Comparison of ENCODE assay signal across 30 cellular contexts in genomic region chr2:47109680-47110079, GRCh38. TPM values are rescaled to one million over a fixed set of nuclear protein-coding genes. Genes with fewer than 3 reads are reported as not detected.
"Had no signal": no experiment of that assay in that cellular context is flagged by ENCODE, and none has a peak within 500 bp of the region (broad histone marks: within the 10 kb centered on the region; RNA-seq: fewer than 3 reads in every experiment).

No MANE protein-coding gene starts in this region.

- ATAC-seq: activated CD4-positive, CD25-positive, alpha-beta regulatory T cell treated with anti-CD3 and anti-CD28 coated beads, Interleukin-2, amount 50 U/mL, for 24 hours; activated CD8-positive, alpha-beta T cell treated with anti-CD3 and anti-CD28 coated beads for 36 hours; activated T-cell treated with anti-CD3 and anti-CD28 coated beads, Interleukin-2, amount 50 U/mL, for 4 hours; activated T-helper 17 cell treated with anti-CD3 and anti-CD28 coated beads, Interleukin-2, amount 50 U/mL, for 72 hours; esophagus mucosa; foreskin keratinocyte; gastrocnemius medialis; heart left ventricle; T-helper 17 cell had no signal

- H3K4me3 ChIP-seq: coronary artery, dorsolateral prefrontal cortex, gastrocnemius medialis, heart left ventricle had no signal

- H3K27ac ChIP-seq: brain microvascular endothelial cell, coronary artery, dorsolateral prefrontal cortex, foreskin keratinocyte, gastrocnemius medialis, heart left ventricle, WERI-Rb-1 had no signal

- H3K27me3 ChIP-seq: brain microvascular endothelial cell, dorsolateral prefrontal cortex, foreskin keratinocyte, gastrocnemius medialis, heart left ventricle had no signal

- DNase-seq: activated B cell treated with CpG ODN at 0.5 μM for 24 hours; activated CD4-positive, alpha-beta T cell treated with anti-CD3 and anti-CD28 coated beads for 48 hours; activated CD4-positive, alpha-beta T cell treated with anti-CD3 and anti-CD28 coated beads, Interleukin-2, amount 50 U/mL, for 1 hour; activated CD4-positive, alpha-beta T cell treated with anti-CD3 and anti-CD28 coated beads, Interleukin-2, amount 50 U/mL, for 48 hours; activated CD8-positive, alpha-beta memory T cell treated with anti-CD3 and anti-CD28 coated beads for 24 hours; activated CD8-positive, alpha-beta T cell treated with anti-CD3 and anti-CD28 coated beads for 36 hours; activated effector memory CD4-positive, alpha-beta T cell treated with Interleukin-2 at 50 U/mL for 16 hours; activated gamma-delta T cell treated with Interleukin-2 at 50 U/mL for 16 hours; activated naive CD4-positive, alpha-beta T cell treated with anti-CD3 and anti-CD28 coated beads, Interleukin-2, amount 50 U/mL, for 16 hours; activated naive CD4-positive, alpha-beta T cell treated with Interleukin-2 at 50 U/mL for 16 hours; activated T-cell treated with anti-CD3 and anti-CD28 coated beads, Interleukin-2, amount 50 U/mL, for 4 hours; amniotic stem cell; anterior cingulate cortex; brain microvascular endothelial cell; dorsolateral prefrontal cortex; effector memory CD4-positive, alpha-beta T cell; endodermal cell; foreskin keratinocyte; gastrocnemius medialis; glutamatergic neuron; heart left ventricle; T-helper 17 cell; T1000; WERI-Rb-1 had no signal

- H3K4me1 ChIP-seq: gastrocnemius medialis, heart left ventricle had no signal

- H3K36me3 ChIP-seq: brain microvascular endothelial cell, gastrocnemius medialis, heart left ventricle, WERI-Rb-1 had no signal

- H3K9me3 ChIP-seq: gastrocnemius medialis, heart left ventricle had no signal

RNA-seq across cellular contexts. Expression of gene STPG4, which starts 45.4 kb away (rescaled TPM):
- total RNA-seq: activated CD8-positive, alpha-beta T cell treated with anti-CD3 and anti-CD28 coated beads for 36 hours; activated T-cell treated with anti-CD3 and anti-CD28 coated beads, Interleukin-2, amount 50 U/mL, for 4 hours; cardiac septum; epithelial cell of proximal tubule had no signal
- polyA plus RNA-seq: foreskin keratinocyte, heart left ventricle had no signal
